15 cellular contexts compared by ENCODE assay signal in the genomic region with DNA sequence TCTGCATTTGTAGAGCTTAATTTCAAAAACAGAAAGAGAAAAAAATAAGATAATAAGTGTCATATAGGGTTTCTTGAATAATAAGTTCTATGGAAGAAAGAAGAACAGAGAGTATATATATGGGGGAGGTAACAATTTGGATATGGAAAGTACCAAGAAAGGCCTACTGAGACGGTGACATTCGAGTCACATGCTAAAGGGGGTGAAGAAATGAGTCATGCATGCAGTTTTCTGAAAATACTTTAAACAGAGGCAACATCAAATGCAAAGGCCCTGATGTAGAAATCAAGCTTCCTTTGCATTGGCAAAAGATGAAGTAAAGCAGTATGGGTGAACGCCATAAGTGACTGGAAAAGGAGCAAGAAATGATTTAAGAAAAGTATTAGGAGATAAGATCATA.
DNase-seq lines count a peak whose midpoint lies in the region; ATAC-seq and TF ChIP-seq lines count a peak whose summit lies in the region.
"Had no signal": no experiment of that assay in that cellular context is flagged by ENCODE, and none has a peak within 500 bp of the region (broad histone marks: within the 10 kb centered on the region; RNA-seq: fewer than 3 reads in every experiment).

No MANE protein-coding gene starts in this region.

- intact Hi-C loops in colonic mucosa (cut with DNase I), result no loop called here

- H3K36me3 Mint-ChIP-seq in mesothelial cell of epicardium, result no peaks in the 10 kb centered on the region

- H3K36me3 ChIP-seq in colonic mucosa, result no peaks in the 10 kb centered on the region
- H3K36me3 ChIP-seq: BLaER1, cardiac muscle cell, HAP-1 had no signal

- no peaks in the 10 kb centered on the region for H3K4me1 Mint-ChIP-seq in mesothelial cell of epicardium

- no peaks in the 10 kb centered on the region for H3K27me3 ChIP-seq in colonic mucosa
- H3K27me3 ChIP-seq: BLaER1, cardiac muscle cell had no signal

- no peak overlapping the region for H3K27ac ChIP-seq in colonic mucosa
- H3K27ac ChIP-seq: BLaER1, cardiac muscle cell had no signal

- no peak for TF ChIP-seq CTCF in mesothelial cell of epicardium (IDR thresholded peaks at IDR 0.05; ENCODE audit: unreplicated experiment)
- no peak for TF ChIP-seq CTCF in colonic mucosa (IDR thresholded peaks at IDR 0.05)

- no peak for DNase-seq in mesothelial cell of epicardium (ENCODE audit: low spot score in 2 of 2, unreplicated experiment in 2 of 2)
- DNase-seq in NK-92 (lab: John Stamatoyannopoulos, UW; ENCODE audit: unreplicated experiment), result no peak
- DNase-seq in colonic mucosa, result no peak
- DNase-seq in NCI-H345 (lab: John Stamatoyannopoulos, UW), result no peak
- DNase-seq: activated CD4-positive, alpha-beta T cell treated with anti-CD3 and anti-CD28 coated beads for 48 hours; NCI-H2081; stimulated activated CD4-positive, alpha-beta T cell treated with anti-CD3 and anti-CD28 coated beads, Interleukin-15, amount 100 ng/mL, for 24 hours had no signal

- ATAC-seq in GM18861 (IDR thresholded peaks at IDR 0.05; ENCODE audit: unreplicated experiment) (peak; percentile 69), GM21423 (IDR thresholded peaks at IDR 0.05; ENCODE audit: unreplicated experiment) (peak; percentile 66), HG02970 (IDR thresholded peaks at IDR 0.05; ENCODE audit: low FRiP score, unreplicated experiment) (peak; percentile 65), HG03521 (IDR thresholded peaks at IDR 0.05; ENCODE audit: unreplicated experiment) (peak; percentile 75)

- no peaks in the 10 kb centered on the region for H3K4me1 ChIP-seq in colonic mucosa
- H3K4me1 ChIP-seq: BLaER1, HAP-1 had no signal

- H3K9me3 ChIP-seq in colonic mucosa, result no peaks in the 10 kb centered on the region
- H3K9me3 ChIP-seq: BLaER1, HAP-1 had no signal

- H3K4me3 Mint-ChIP-seq in mesothelial cell of epicardium, result no peak overlapping the region

- H3K27ac Mint-ChIP-seq in mesothelial cell of epicardium, result no peak overlapping the region

- no peak overlapping the region for H3K4me3 ChIP-seq in colonic mucosa
- H3K4me3 ChIP-seq: BLaER1, cardiac muscle cell, HAP-1, lung had no signal

- H3K9ac ChIP-seq in colonic mucosa (ENCODE audit: low read depth in 2 of 2, low read length in 2 of 2), result no peak overlapping the region
- H3K9ac ChIP-seq: BLaER1 had no signal

- H3K9me3 Mint-ChIP-seq in mesothelial cell of epicardium, result no peaks in the 10 kb centered on the region

- peaks cover 8% of the 10 kb centered on the region for H3K27me3 Mint-ChIP-seq in mesothelial cell of epicardium (ENCODE audit: low read depth)
